In the genomic region with DNA sequence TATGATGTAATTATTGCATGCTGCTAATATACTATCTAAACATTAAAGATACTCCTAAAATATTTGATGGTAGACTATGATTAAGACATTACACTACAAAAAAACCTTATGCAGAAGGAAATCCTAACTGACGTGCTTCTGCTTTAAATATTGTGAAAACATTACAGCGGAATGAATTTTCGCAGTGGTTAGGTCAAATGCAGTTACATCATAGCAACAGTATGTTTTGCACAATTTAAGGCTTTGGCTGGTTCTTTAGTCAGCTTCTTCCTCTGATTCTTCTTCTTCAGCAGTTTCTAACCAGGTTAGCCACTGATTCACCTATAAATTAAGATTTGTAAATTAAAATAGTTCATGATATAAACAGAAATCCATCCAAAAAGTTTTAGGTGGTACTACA, we compare ENCODE assay signal across 2 cellular contexts.
TF ChIP-seq lines count a peak whose summit lies in the region.

No MANE protein-coding gene starts in this region.

TF ChIP-seq in GM23338, 12 proteins besides CTCF, POLR2A, EP300 and RAD21 (continues in another document):
- TF ChIP-seq ZNF114 (CRISPR knock-in tag; IDR thresholded peaks at IDR 0.05) (no peak), CREB1 (CRISPR knock-in tag; IDR thresholded peaks at IDR 0.05; ENCODE audit: low read depth) (no peak), ZNF331 (CRISPR knock-in tag; IDR thresholded peaks at IDR 0.05; ENCODE audit: low read depth) (no peak), STAT1 (IDR thresholded peaks at IDR 0.05; ENCODE audit: unreplicated experiment) (no peak), EZH2 (IDR thresholded peaks at IDR 0.05; ENCODE audit: low read depth, unreplicated experiment) (no peak), POLR2AphosphoS5 (IDR thresholded peaks at IDR 0.05; ENCODE audit: low read depth) (no peak), EZH2phosphoT487 (IDR thresholded peaks at IDR 0.05; ENCODE audit: unreplicated experiment) (no peak), JUNB (IDR thresholded peaks at IDR 0.05; ENCODE audit: unreplicated experiment) (no peak)
- TF ChIP-seq, protein P1, sequence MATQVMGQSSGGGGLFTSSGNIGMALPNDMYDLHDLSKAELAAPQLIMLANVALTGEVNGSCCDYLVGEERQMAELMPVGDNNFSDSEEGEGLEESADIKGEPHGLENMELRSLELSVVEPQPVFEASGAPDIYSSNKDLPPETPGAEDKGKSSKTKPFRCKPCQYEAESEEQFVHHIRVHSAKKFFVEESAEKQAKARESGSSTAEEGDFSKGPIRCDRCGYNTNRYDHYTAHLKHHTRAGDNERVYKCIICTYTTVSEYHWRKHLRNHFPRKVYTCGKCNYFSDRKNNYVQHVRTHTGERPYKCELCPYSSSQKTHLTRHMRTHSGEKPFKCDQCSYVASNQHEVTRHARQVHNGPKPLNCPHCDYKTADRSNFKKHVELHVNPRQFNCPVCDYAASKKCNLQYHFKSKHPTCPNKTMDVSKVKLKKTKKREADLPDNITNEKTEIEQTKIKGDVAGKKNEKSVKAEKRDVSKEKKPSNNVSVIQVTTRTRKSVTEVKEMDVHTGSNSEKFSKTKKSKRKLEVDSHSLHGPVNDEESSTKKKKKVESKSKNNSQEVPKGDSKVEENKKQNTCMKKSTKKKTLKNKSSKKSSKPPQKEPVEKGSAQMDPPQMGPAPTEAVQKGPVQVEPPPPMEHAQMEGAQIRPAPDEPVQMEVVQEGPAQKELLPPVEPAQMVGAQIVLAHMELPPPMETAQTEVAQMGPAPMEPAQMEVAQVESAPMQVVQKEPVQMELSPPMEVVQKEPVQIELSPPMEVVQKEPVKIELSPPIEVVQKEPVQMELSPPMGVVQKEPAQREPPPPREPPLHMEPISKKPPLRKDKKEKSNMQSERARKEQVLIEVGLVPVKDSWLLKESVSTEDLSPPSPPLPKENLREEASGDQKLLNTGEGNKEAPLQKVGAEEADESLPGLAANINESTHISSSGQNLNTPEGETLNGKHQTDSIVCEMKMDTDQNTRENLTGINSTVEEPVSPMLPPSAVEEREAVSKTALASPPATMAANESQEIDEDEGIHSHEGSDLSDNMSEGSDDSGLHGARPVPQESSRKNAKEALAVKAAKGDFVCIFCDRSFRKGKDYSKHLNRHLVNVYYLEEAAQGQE (IDR thresholded peaks at IDR 0.05; ENCODE audit: unreplicated experiment): no peak
- TF ChIP-seq, protein P2, sequence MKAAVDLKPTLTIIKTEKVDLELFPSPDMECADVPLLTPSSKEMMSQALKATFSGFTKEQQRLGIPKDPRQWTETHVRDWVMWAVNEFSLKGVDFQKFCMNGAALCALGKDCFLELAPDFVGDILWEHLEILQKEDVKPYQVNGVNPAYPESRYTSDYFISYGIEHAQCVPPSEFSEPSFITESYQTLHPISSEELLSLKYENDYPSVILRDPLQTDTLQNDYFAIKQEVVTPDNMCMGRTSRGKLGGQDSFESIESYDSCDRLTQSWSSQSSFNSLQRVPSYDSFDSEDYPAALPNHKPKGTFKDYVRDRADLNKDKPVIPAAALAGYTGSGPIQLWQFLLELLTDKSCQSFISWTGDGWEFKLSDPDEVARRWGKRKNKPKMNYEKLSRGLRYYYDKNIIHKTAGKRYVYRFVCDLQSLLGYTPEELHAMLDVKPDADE (IDR thresholded peaks at IDR 0.05): no peak

TF ChIP-seq in GM12878, 131 proteins besides CTCF, POLR2A, EP300 and RAD21:
- no peak for TF ChIP-seq NFYA (IDR thresholded peaks at IDR 0.05; ENCODE audit: borderline replicate concordance, low read depth, low read length)
- TF ChIP-seq, protein P3, sequence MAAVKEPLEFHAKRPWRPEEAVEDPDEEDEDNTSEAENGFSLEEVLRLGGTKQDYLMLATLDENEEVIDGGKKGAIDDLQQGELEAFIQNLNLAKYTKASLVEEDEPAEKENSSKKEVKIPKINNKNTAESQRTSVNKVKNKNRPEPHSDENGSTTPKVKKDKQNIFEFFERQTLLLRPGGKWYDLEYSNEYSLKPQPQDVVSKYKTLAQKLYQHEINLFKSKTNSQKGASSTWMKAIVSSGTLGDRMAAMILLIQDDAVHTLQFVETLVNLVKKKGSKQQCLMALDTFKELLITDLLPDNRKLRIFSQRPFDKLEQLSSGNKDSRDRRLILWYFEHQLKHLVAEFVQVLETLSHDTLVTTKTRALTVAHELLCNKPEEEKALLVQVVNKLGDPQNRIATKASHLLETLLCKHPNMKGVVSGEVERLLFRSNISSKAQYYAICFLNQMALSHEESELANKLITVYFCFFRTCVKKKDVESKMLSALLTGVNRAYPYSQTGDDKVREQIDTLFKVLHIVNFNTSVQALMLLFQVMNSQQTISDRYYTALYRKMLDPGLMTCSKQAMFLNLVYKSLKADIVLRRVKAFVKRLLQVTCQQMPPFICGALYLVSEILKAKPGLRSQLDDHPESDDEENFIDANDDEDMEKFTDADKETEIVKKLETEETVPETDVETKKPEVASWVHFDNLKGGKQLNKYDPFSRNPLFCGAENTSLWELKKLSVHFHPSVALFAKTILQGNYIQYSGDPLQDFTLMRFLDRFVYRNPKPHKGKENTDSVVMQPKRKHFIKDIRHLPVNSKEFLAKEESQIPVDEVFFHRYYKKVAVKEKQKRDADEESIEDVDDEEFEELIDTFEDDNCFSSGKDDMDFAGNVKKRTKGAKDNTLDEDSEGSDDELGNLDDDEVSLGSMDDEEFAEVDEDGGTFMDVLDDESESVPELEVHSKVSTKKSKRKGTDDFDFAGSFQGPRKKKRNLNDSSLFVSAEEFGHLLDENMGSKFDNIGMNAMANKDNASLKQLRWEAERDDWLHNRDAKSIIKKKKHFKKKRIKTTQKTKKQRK (IDR thresholded peaks at IDR 0.05; ENCODE audit: low read depth, low read length): no peak
- TF ChIP-seq JUNB (IDR thresholded peaks at IDR 0.05): no peak
- 0 out of 2 replicates have a peak, but pooled peaks have one; percentile 2 for TF ChIP-seq POLR2AphosphoS5 (IDR thresholded peaks at IDR 0.05; ENCODE audit: low read length)
- no peak for TF ChIP-seq ASH2L (IDR thresholded peaks at IDR 0.05; ENCODE audit: borderline replicate concordance, low read depth)
- no peak for TF ChIP-seq EGR1 (IDR thresholded peaks at IDR 0.05; ENCODE audit: borderline replicate concordance in 1 of 2, low read depth in 2 of 2, low read length in 2 of 2)
- no peak for TF ChIP-seq MYB (IDR thresholded peaks at IDR 0.05; ENCODE audit: borderline replicate concordance, low read depth, low read length)
